11 cellular contexts compared by ENCODE assay signal in the genomic region with DNA sequence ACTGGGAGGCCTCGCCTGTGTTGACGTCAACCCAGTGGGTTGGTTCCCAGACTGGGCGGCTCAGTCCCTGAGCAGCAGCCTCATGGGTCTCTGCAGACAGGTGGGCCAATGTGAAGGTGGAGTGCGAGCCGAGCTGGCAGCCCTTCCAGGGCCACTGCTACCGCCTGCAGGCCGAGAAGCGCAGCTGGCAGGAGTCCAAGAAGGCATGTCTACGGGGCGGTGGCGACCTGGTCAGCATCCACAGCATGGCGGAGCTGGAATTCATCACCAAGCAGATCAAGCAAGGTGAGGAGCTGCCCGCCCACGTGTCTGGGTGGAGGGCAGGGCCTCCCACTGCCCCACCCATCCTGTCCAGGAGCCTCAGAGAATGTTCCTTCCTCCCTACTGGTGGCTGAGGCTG. TPM values are rescaled to one million over a fixed set of nuclear protein-coding genes. Genes with fewer than 3 reads are reported as not detected.
A peak's percentile ranks its signal among the peaks of the same experiment; 100 is the strongest.
DNase-seq lines count a peak whose midpoint lies in the region; ATAC-seq, FAIRE-seq and TF ChIP-seq lines count a peak whose summit lies in the region.
"Had no signal": no experiment of that assay in that cellular context is flagged by ENCODE, and none has a peak within 500 bp of the region (broad histone marks: within the 10 kb centered on the region; RNA-seq: fewer than 3 reads in every experiment).

No MANE protein-coding gene starts in this region.

- no peak overlapping the region for H4K5ac ChIP-seq in H1 (ENCODE audit: insufficient read length, low read depth, low read length)

- no peak overlapping the region for H4K91ac ChIP-seq in H1 (replicated peaks; ENCODE audit: insufficient read length, low read length)

- no peak overlapping the region for H3K4me3 ChIP-seq in H1 (ENCODE audit: extremely low read depth in 1 of 4, insufficient read depth in 2 of 4, low read depth in 3 of 4, low read length in 4 of 4)
- no peak overlapping the region for H3K4me3 ChIP-seq in stomach

- H2BK5ac ChIP-seq in H1 (ENCODE audit: low read depth, low read length): no peak overlapping the region

- WGBS in H1 (ENCODE audit: extremely low coverage in 1 of 2, insufficient coverage in 1 of 2, insufficient read length in 1 of 2, insufficient replicate concordance in 2 of 2, low coverage in 1 of 2, low lambda C conversion rate in 2 of 2, missing lambda C conversion rate in 1 of 2), 2 experiments: 89% methylated on average over 14 of the region's 14 CpGs; no CpG with 5 or more reads in 1 of the 2 experiments
- WGBS in stomach, 5 donors: 35 to 57% (median 39%) methylated on average over 13 to 14 of the region's 14 CpGs

- no peaks in the 10 kb centered on the region for H3K9me3 ChIP-seq in H1 (ENCODE audit: insufficient read depth in 2 of 2, low read depth in 1 of 2, low read length in 1 of 2)
- no peaks in the 10 kb centered on the region for H3K9me3 ChIP-seq in stomach

- TF ChIP-seq CTCF in H1 (IDR thresholded peaks at IDR 0.05; ENCODE audit: control extremely low read depth in 1 of 3, insufficient read depth in 1 of 3, low read depth in 1 of 3, low read length in 3 of 3): no peak
- TF ChIP-seq CTCF in stomach (IDR thresholded peaks at IDR 0.05): peak in 1 of 7 experiments; percentile 11

- TF ChIP-seq POLR2A in H1 (IDR thresholded peaks at IDR 0.05; ENCODE audit: control extremely low read depth in 1 of 2, low read depth in 2 of 2, low read length in 2 of 2) (no peak), stomach (IDR thresholded peaks at IDR 0.05) (no peak)

- peak overlapping the region; percentile 68; the same call in 1 of the 2 replicates for H4K8ac ChIP-seq in H1 (ENCODE audit: extremely low read depth, insufficient read depth, low read length)

- no peak overlapping the region for H3K4ac ChIP-seq in H1 (replicated peaks; ENCODE audit: insufficient read length, low read depth, low read length)

- CTCF ChIA-PET in H1 (lab: Charles Lee; ENCODE audit: partially characterized antibody): interaction anchor here (0.7 to 9.0 kb wide), 20 partner anchors 10 to 760 kb away, joined by 3 to 68 read pairs (median 4); no protein-coding TSS in a partner anchor

- peak in 1 of 2 experiments; percentile 21; a peak in 1 of 4 replicates for TF ChIP-seq RAD21 in H1 (IDR thresholded peaks at IDR 0.05 in 1 of 2, conservative IDR thresholded peaks at IDR 0.05 in 1 of 2; ENCODE audit: low read depth in 2 of 2, low read length in 2 of 2)

- H3K23ac ChIP-seq in H1 (ENCODE audit: insufficient read length): no peak overlapping the region

- peak; percentile 5 for DNase-seq in DMS79 treated with DMSO at 0.1 percent for 48 hours (lab: John Stamatoyannopoulos, UW)
- DNase-seq in DMS79 (lab: John Stamatoyannopoulos, UW): no peak
- peak; percentile 89 for DNase-seq in NCI-H748 (lab: John Stamatoyannopoulos, UW; ENCODE audit: unreplicated experiment)
- DNase-seq in H1 (ENCODE audit: low read depth in 1 of 2, low spot score in 2 of 2): no peak
- DNase-seq in stomach: peak; percentile 71
- no peak for DNase-seq in activated CD4-positive, alpha-beta T cell treated with anti-CD3 and anti-CD28 coated beads for 48 hours
- DNase-seq: left cardiac atrium, Right ventricle myocardium superior had no signal

- H3K56ac ChIP-seq in H1 (replicated peaks; ENCODE audit: insufficient read length, low read depth, low read length): no peak overlapping the region

- H3K18ac ChIP-seq in H1 (ENCODE audit: extremely low read depth, low read length): no peak overlapping the region

- H2BK15ac ChIP-seq in H1 (ENCODE audit: low read length): no peak overlapping the region

- H2AK5ac ChIP-seq in H1 (ENCODE audit: low read depth, low read length): no peak overlapping the region

- no peak overlapping the region for H2BK12ac ChIP-seq in H1 (ENCODE audit: low read depth, low read length)

- POLR2A ChIA-PET in H1 (lab: Charles Lee; ENCODE audit: partially characterized antibody): interaction anchor here (1.6 kb wide), 1 partner anchor 15 kb away, joined by 5 read pairs; no protein-coding TSS in a partner anchor

- H2AFZ ChIP-seq in H1 (ENCODE audit: low read length): no peak overlapping the region

- TF ChIP-seq EP300 in H1 (IDR thresholded peaks at IDR 0.05; ENCODE audit: borderline replicate concordance in 1 of 2, low read depth in 2 of 2, low read length in 2 of 2) (no peak), stomach (IDR thresholded peaks at IDR 0.05) (no peak)

- ATAC-seq in HG03159 (IDR thresholded peaks at IDR 0.05; ENCODE audit: unreplicated experiment) (no peak), GM21447 (IDR thresholded peaks at IDR 0.05; ENCODE audit: unreplicated experiment) (no peak)

- H3K79me1 ChIP-seq in H1 (ENCODE audit: low read depth, low read length): no peaks in the 10 kb centered on the region

- no peaks in the 10 kb centered on the region for H3K23me2 ChIP-seq in H1 (ENCODE audit: low read depth, low read length)

- H3K9ac ChIP-seq in H1 (replicated peaks in 1 of 4; ENCODE audit: extremely low read depth in 1 of 4, low read depth in 3 of 4, low read length in 3 of 4): no peak overlapping the region

- no peak for FAIRE-seq in H1 (lab: Jason Lieb, UNC)
- FAIRE-seq: frontal cortex had no signal

- intact Hi-C loops in stomach (cut with DNase I; ENCODE audit: low total_unique reads): no loop called here

- no peak overlapping the region for H3K4me2 ChIP-seq in H1 (ENCODE audit: insufficient read depth in 1 of 2, low read depth in 2 of 2, low read length in 2 of 2)

- H2BK20ac ChIP-seq in H1 (ENCODE audit: low read length): no peak overlapping the region

- no peaks in the 10 kb centered on the region for H3K79me2 ChIP-seq in H1 (ENCODE audit: control insufficient read depth in 1 of 2, insufficient read depth in 2 of 2, low read length in 2 of 2)

- no peaks in the 10 kb centered on the region for H3K27me3 ChIP-seq in H1 (replicated peaks in 1 of 4; ENCODE audit: control insufficient read depth in 3 of 4, extremely low read depth in 1 of 4, insufficient read depth in 3 of 4, low read length in 3 of 4)
- no peaks in the 10 kb centered on the region for H3K27me3 ChIP-seq in stomach

- no peaks in the 10 kb centered on the region; a peak in 2 of 8 replicates for H3K36me3 ChIP-seq in H1 (ENCODE audit: control insufficient read depth in 2 of 4, insufficient read depth in 4 of 4, low read length in 3 of 4)
- peaks cover 0 to 20% (median 3%) of the 10 kb centered on the region in 4 donors for H3K36me3 ChIP-seq in stomach

- H3K27ac ChIP-seq in H1 (ENCODE audit: low read depth, low read length) (no peak overlapping the region), stomach (no peak overlapping the region)

- H2BK120ac ChIP-seq in H1 (replicated peaks; ENCODE audit: low read depth, low read length): no peak overlapping the region

- no peak overlapping the region for H3K14ac ChIP-seq in H1 (ENCODE audit: insufficient read length)

- no peaks in the 10 kb centered on the region for H4K20me1 ChIP-seq in H1 (replicated peaks in 1 of 2; ENCODE audit: control insufficient read depth in 1 of 2, insufficient read depth in 2 of 2, low read length in 2 of 2)

- H3K4me1 ChIP-seq in H1 (replicated peaks in 1 of 4; ENCODE audit: control insufficient read depth in 3 of 4, insufficient read depth in 4 of 4, low read length in 3 of 4) (no peaks in the 10 kb centered on the region; a peak in 2 of 7 replicates), stomach (peaks cover 0 to 22% (median 9%) of the 10 kb centered on the region in 4 donors)

TF ChIP-seq in H1, 55 proteins besides CTCF, POLR2A, EP300 and RAD21:
- TF ChIP-seq SRF (IDR thresholded peaks at IDR 0.05; ENCODE audit: low read depth, low read length): no peak
- TF ChIP-seq RFX5 (IDR thresholded peaks at IDR 0.05; ENCODE audit: borderline replicate concordance, low read depth, low read length): no peak
- no peak for TF ChIP-seq SAP30 (IDR thresholded peaks at IDR 0.05; ENCODE audit: insufficient read depth, insufficient replicate concordance, low read length)
- no peak for TF ChIP-seq BRCA1 (IDR thresholded peaks at IDR 0.05; ENCODE audit: low read depth, low read length)
- TF ChIP-seq CHD2 (IDR thresholded peaks at IDR 0.05; ENCODE audit: low read length): no peak
- TF ChIP-seq GABPA (IDR thresholded peaks at IDR 0.05; ENCODE audit: borderline replicate concordance, insufficient read depth, low read length): no peak
- no peak for TF ChIP-seq SP2 (IDR thresholded peaks at IDR 0.05; ENCODE audit: low read length)
- TF ChIP-seq CTBP2 (IDR thresholded peaks at IDR 0.05; ENCODE audit: borderline replicate concordance, insufficient read depth, insufficient read length, low read length): no peak
- TF ChIP-seq POLR2AphosphoS5 (IDR thresholded peaks at IDR 0.05; ENCODE audit: low read depth, low read length): no peak
- no peak for TF ChIP-seq GTF2F1 (IDR thresholded peaks at IDR 0.05; ENCODE audit: borderline replicate concordance, low read depth, low read length)
- TF ChIP-seq FOSL1 (IDR thresholded peaks at IDR 0.05; ENCODE audit: insufficient read depth, low read depth, low read length): no peak
- no peak for TF ChIP-seq NRF1 (IDR thresholded peaks at IDR 0.05; ENCODE audit: low read depth, low read length)

RNA-seq across cellular contexts. Expression of a gene that starts 44.1 kb away (rescaled TPM):
- total RNA-seq in H1 (2021; fragmentation: NEBNext Ultra II Directional; extraction: Animal tissue kit (Norgen Biotek cat#: 25700)): 23.0 and 24.2 TPM in 2 replicates
- 7.0 and 17.2 TPM in 2 replicates for polyA plus RNA-seq in H1 (2011; rRNA removed)
- 10.9 TPM for polyA plus RNA-seq in H1 (2011; cell fraction: cytosol; rRNA removed)
- 82.7 TPM for polyA plus RNA-seq in H1 (2011; cell fraction: nucleus; rRNA removed)
- 12.5 to 19.6 TPM (median 17.8 TPM) in 4 replicates for polyA plus RNA-seq in H1 (2012, experiment 1 of 2)
- polyA plus RNA-seq in H1 (2012, experiment 2 of 2): 14.4 TPM
- polyA plus RNA-seq in H1 (2013, experiment 1 of 2): 25.8 TPM
- polyA plus RNA-seq in H1 (2013, experiment 2 of 2): 22.6 TPM
- 10.5 and 11.7 TPM in 2 replicates for polyA minus RNA-seq in H1 (2011; rRNA and poly(A)+ RNA removed)
- 17.7 TPM for polyA minus RNA-seq in H1 (2011; cell fraction: cytosol; rRNA and poly(A)+ RNA removed)
- 26.9 TPM for polyA minus RNA-seq in H1 (2011; cell fraction: nucleus; rRNA and poly(A)+ RNA removed)
- 100 to 1,000 TPM in 1 of 5 donors, 10 to 100 TPM in 3, 1 to 10 TPM in 1; 4.7 to 107 (median 14.6) TPM for total RNA-seq in stomach
- polyA plus RNA-seq in stomach: 10 to 100 TPM in 2 of 3 donors, 1 to 10 TPM in 1; 7.2 to 24.1 (median 11.4) TPM

Comparison
In these comparisons a context has a peak if more than half of its experiments do, and no peak if none do; other contexts are left out.
1. DNase-seq: peak in DMS79 treated with DMSO at 0.1 percent for 48 hours (single experiment), NCI-H748 (single experiment) and stomach (single experiment); none in DMS79 (single experiment), H1 (0 of 2) and activated CD4-positive, alpha-beta T cell treated with anti-CD3 and anti-CD28 coated beads for 48 hours (single experiment).